In the genomic region with DNA sequence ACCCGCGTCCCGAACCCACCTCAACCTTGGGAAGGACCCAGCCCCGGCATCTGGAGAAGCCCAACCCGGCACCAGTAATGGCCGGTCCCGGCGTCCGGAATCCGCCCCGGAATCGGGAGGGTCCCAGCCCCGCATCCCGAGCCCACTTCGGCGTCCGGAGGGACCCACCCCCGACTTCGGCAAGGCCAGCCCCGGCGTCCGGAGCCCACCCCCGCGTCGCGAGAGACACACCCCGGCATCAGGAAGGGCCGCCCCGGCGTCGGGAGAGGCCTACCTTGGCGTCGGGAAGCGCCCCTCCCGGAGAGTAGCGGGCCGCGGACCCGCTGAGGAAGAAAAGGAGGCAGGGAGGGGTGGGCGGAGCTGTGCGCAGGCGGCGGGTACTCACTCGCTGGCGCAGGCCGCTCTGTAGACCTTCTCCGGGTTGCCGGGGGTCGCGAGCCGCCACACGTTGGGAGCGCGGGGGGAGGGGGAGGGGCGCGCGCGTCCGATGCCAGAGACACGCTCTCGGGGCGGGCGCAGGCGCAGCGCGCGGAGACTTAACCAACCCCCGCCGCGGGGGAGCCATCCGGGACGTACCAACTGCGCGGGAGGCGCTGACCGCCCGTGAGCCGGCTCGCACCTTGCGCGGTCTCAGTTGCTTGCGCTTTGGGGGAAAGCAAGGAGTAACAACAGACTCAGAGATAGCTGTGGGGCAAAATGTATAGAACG, we compare ENCODE assay signal across 1 cellular context.
TF ChIP-seq lines count a peak whose summit lies in the region.

UIMC1 (minus strand) TSS at position 515 of the 708 bp plus-strand sequence. CDS start 24,164 bp downstream, outside the sequence.

TF ChIP-seq in K562, 482 proteins besides CTCF, POLR2A, EP300 and RAD21 (continued from another document and continues in another):
- TF ChIP-seq ZNF12 (CRISPR knock-in tag; IDR thresholded peaks at IDR 0.05) (peak; percentile 57; the same call in 1 of the 2 replicates), XRCC4 (IDR thresholded peaks at IDR 0.05; ENCODE audit: extremely low read depth, insufficient read depth, insufficient read length) (no peak), HDAC6 (IDR thresholded peaks at IDR 0.05; ENCODE audit: low read depth, low read length) (no peak), CEBPG (CRISPR knock-in tag; IDR thresholded peaks at IDR 0.05) (peak; percentile 65), CEBPG (tag; conservative IDR thresholded peaks at IDR 0.05 in 1 of 2, IDR thresholded peaks at IDR 0.05 in 1 of 2) (no peak; a peak in 2 of 4 replicates), POLR2AphosphoS2 (IDR thresholded peaks at IDR 0.05; ENCODE audit: low read length) (no peak), SETDB1 (IDR thresholded peaks at IDR 0.05; ENCODE audit: low read length) (no peak), PPARD (CRISPR knock-in tag; IDR thresholded peaks at IDR 0.05) (no peak), CREM (IDR thresholded peaks at IDR 0.05; ENCODE audit: low read depth) (no peak), STAT5B (CRISPR knock-in tag; IDR thresholded peaks at IDR 0.05) (no peak), HDGF (IDR thresholded peaks at IDR 0.05) (no peak), ZBTB49 (CRISPR knock-in tag; IDR thresholded peaks at IDR 0.05; ENCODE audit: borderline replicate concordance) (peak; percentile 96; the same call in 1 of the 2 replicates), ZNF263 (CRISPR knock-in tag; IDR thresholded peaks at IDR 0.05; ENCODE audit: borderline replicate concordance) (peak; percentile 70), FOXM1 (IDR thresholded peaks at IDR 0.05; ENCODE audit: low read depth) (no peak), FOXM1 (CRISPR knock-in tag; IDR thresholded peaks at IDR 0.05; ENCODE audit: low read depth) (no peak), NR1H2 (CRISPR knock-in tag; IDR thresholded peaks at IDR 0.05) (no peak), HMGN3 (IDR thresholded peaks at IDR 0.05; ENCODE audit: borderline replicate concordance, extremely low read depth, insufficient read length, low read depth, low read length) (peak; percentile 48), KLF16 (IDR thresholded peaks at IDR 0.05) (no peak), TSC22D4 (tag; IDR thresholded peaks at IDR 0.05) (no peak), USF1 (CRISPR knock-in tag; IDR thresholded peaks at IDR 0.05) (no peak), HMG20B (CRISPR knock-in tag; IDR thresholded peaks at IDR 0.05) (no peak), TRIM25 (IDR thresholded peaks at IDR 0.05; ENCODE audit: borderline replicate concordance) (peak; percentile 95; the same call in 1 of the 2 replicates), ZNF77 (CRISPR knock-in tag; IDR thresholded peaks at IDR 0.05) (no peak), MYC (IDR thresholded peaks at IDR 0.05; ENCODE audit: low read depth, low read length) (peak; percentile 79), MYC (CRISPR knock-in tag; IDR thresholded peaks at IDR 0.05; ENCODE audit: borderline replicate concordance, low read depth) (peak; percentile 71; the same call in 1 of the 2 replicates), ZNF41 (CRISPR knock-in tag; conservative IDR thresholded peaks at IDR 0.05) (no peak), POLR2AphosphoS5 (IDR thresholded peaks at IDR 0.05; ENCODE audit: control insufficient read depth, insufficient read depth, low read depth, low read length) (peak; percentile 64; the same call in 1 of the 2 replicates), MAZ (CRISPR knock-in tag; conservative IDR thresholded peaks at IDR 0.05 in 1 of 2, IDR thresholded peaks at IDR 0.05 in 1 of 2) (peak; percentile 66; a peak in 3 of 4 replicates), ZNF436 (CRISPR knock-in tag; IDR thresholded peaks at IDR 0.05) (no peak), RFX1 (IDR thresholded peaks at IDR 0.05) (no peak), ELF4 (CRISPR knock-in tag; IDR thresholded peaks at IDR 0.05) (no peak), CBX3 (IDR thresholded peaks at IDR 0.05; ENCODE audit: borderline replicate concordance in 1 of 2, low read length in 2 of 2) (peak in 1 of 2 experiments; percentile 71; a peak in 1 of 3 replicates), SIN3A (IDR thresholded peaks at IDR 0.05; ENCODE audit: borderline replicate concordance in 2 of 2, control insufficient read depth in 1 of 2, low read depth in 2 of 2, low read length in 2 of 2) (no peak; a peak in 1 of 4 replicates), ZNF740 (CRISPR knock-in tag; IDR thresholded peaks at IDR 0.05) (peak; percentile 82), ZNF740 (tag; IDR thresholded peaks at IDR 0.05) (peak in 1 of 2 experiments; percentile 66; a peak in 1 of 4 replicates), PCBP1 (IDR thresholded peaks at IDR 0.05; ENCODE audit: low read depth, low read length, poor library complexity, severe bottlenecking) (peak; percentile 95), ZNF23 (CRISPR knock-in tag; IDR thresholded peaks at IDR 0.05) (no peak), MEF2D (tag; conservative IDR thresholded peaks at IDR 0.05; ENCODE audit: low read depth) (no peak), NBN (IDR thresholded peaks at IDR 0.05; ENCODE audit: low read depth) (0 out of 2 replicates have a peak, but pooled peaks have one; percentile 77), CEBPB (tag; IDR thresholded peaks at IDR 0.05) (0 out of 2 replicates have a peak, but pooled peaks have one; percentile 63), REST (CRISPR knock-in tag; IDR thresholded peaks at IDR 0.05; ENCODE audit: low read depth) (no peak), SPI1 (IDR thresholded peaks at IDR 0.05; ENCODE audit: borderline replicate concordance, low read depth, low read length) (no peak), NFRKB (IDR thresholded peaks at IDR 0.05; ENCODE audit: low read depth) (no peak)
- TF ChIP-seq, protein P1, sequence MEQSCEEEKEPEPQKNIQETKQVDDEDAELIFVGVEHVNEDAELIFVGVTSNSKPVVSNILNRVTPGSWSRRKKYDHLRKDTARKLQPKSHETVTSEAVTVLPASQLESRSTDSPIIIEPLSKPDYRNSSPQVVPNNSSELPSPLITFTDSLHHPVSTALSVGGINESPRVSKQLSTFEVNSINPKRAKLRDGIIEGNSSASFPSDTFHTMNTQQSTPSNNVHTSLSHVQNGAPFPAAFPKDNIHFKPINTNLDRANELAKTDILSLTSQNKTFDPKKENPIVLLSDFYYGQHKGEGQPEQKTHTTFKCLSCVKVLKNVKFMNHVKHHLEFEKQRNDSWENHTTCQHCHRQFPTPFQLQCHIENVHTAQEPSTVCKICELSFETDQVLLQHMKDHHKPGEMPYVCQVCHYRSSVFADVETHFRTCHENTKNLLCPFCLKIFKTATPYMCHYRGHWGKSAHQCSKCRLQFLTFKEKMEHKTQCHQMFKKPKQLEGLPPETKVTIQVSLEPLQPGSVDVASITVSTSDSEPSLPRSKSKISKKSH (CRISPR knock-in tag; IDR thresholded peaks at IDR 0.05): no peak
- TF ChIP-seq, protein P2, sequence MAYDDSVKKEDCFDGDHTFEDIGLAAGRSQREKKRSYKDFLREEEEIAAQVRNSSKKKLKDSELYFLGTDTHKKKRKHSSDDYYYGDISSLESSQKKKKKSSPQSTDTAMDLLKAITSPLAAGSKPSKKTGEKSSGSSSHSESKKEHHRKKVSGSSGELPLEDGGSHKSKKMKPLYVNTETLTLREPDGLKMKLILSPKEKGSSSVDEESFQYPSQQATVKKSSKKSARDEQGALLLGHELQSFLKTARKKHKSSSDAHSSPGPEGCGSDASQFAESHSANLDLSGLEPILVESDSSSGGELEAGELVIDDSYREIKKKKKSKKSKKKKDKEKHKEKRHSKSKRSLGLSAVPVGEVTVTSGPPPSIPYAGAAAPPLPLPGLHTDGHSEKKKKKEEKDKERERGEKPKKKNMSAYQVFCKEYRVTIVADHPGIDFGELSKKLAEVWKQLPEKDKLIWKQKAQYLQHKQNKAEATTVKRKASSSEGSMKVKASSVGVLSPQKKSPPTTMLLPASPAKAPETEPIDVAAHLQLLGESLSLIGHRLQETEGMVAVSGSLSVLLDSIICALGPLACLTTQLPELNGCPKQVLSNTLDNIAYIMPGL (CRISPR knock-in tag; IDR thresholded peaks at IDR 0.05): peak; percentile 68; the same call in 1 of the 2 replicates
- TF ChIP-seq, protein P3, sequence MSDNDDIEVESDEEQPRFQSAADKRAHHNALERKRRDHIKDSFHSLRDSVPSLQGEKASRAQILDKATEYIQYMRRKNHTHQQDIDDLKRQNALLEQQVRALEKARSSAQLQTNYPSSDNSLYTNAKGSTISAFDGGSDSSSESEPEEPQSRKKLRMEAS (CRISPR knock-in tag; IDR thresholded peaks at IDR 0.05): peak; percentile 82
- TF ChIP-seq, protein P4, sequence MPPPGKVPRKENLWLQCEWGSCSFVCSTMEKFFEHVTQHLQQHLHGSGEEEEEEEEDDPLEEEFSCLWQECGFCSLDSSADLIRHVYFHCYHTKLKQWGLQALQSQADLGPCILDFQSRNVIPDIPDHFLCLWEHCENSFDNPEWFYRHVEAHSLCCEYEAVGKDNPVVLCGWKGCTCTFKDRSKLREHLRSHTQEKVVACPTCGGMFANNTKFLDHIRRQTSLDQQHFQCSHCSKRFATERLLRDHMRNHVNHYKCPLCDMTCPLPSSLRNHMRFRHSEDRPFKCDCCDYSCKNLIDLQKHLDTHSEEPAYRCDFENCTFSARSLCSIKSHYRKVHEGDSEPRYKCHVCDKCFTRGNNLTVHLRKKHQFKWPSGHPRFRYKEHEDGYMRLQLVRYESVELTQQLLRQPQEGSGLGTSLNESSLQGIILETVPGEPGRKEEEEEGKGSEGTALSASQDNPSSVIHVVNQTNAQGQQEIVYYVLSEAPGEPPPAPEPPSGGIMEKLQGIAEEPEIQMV (tag; conservative IDR thresholded peaks at IDR 0.05; ENCODE audit: low read depth): no peak
- TF ChIP-seq, protein P5, sequence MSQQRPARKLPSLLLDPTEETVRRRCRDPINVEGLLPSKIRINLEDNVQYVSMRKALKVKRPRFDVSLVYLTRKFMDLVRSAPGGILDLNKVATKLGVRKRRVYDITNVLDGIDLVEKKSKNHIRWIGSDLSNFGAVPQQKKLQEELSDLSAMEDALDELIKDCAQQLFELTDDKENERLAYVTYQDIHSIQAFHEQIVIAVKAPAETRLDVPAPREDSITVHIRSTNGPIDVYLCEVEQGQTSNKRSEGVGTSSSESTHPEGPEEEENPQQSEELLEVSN (IDR thresholded peaks at IDR 0.05; ENCODE audit: borderline replicate concordance in 1 of 2, extremely low read depth in 1 of 2, insufficient read depth in 1 of 2, insufficient read length in 1 of 2, low read depth in 1 of 2, low read length in 1 of 2, poor library complexity in 1 of 2, severe bottlenecking in 1 of 2): peak; percentile 48 to 62
